In the genomic region with DNA sequence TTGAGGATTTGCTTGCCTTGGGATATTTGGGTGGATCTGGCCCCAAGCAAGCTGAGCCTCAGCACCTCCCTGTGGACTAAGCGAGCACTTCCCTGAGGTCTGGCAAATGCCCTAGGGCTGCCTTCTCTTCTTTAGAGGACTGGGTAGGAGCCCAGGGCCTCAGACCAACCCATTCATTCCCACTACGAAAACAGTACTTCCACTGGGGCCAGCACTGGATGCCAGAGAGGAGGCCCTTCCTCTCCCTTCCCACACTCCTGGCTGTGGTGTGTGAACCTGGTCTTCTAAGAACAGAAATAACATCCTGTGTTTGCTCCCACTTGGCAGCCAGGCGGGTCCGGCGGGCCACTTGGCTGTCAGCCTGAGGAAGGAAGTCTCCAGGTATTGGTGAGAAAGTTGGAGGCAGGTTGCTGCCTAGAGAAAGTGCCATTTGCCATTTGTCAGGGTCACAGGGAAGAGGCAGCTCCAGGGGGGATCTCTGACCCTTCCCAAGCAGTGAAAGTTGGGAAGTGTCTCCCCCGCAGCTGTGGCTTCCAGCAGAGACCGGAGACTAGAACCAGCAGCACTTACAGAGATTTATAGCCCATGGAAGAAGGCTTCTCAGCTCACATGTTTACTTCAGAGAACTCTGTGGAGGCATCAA, we compare ENCODE assay signal across 9 cellular contexts.
A peak's percentile ranks its signal among the peaks of the same experiment; 100 is the strongest.
DNase-seq lines count a peak whose midpoint lies in the region; ATAC-seq and TF ChIP-seq lines count a peak whose summit lies in the region.
"Had no signal": no experiment of that assay in that cellular context is flagged by ENCODE, and none has a peak within 500 bp of the region (broad histone marks: within the 10 kb centered on the region; RNA-seq: fewer than 3 reads in every experiment).

No MANE protein-coding gene starts in this region.

- ATAC-seq in body of pancreas (no peak), GM21576 (IDR thresholded peaks at IDR 0.05; ENCODE audit: unreplicated experiment) (no peak), GM18873 (IDR thresholded peaks at IDR 0.05; ENCODE audit: low FRiP score, unreplicated experiment) (no peak)
- no peak for ATAC-seq in stimulated activated naive CD8-positive, alpha-beta T cell treated with anti-CD3 and anti-CD28 coated beads, Interleukin-15, Interleukin-2, amounts not matched to agents 100 U/mL and 50 U/mL, for 24 hours

- H3K27ac ChIP-seq in HUES64 (ENCODE audit: low read depth, low read length) (peak overlapping the region; percentile 3; the same call in 1 of the 2 replicates), body of pancreas (no peak overlapping the region), subcutaneous abdominal adipose tissue (ENCODE audit: low read depth, low read length) (peak overlapping the region; percentile 64)

- TF ChIP-seq CTCF in body of pancreas (IDR thresholded peaks at IDR 0.05) = peak in 2 of 7 experiments; percentile 1 to 35

- H3K4me3 ChIP-seq in HUES64 (ENCODE audit: low read length) (no peak overlapping the region), body of pancreas (no peak overlapping the region), subcutaneous abdominal adipose tissue (ENCODE audit: low read depth in 1 of 5, low read length in 5 of 5) (peak overlapping the region in 1 of 5 donors; percentile 4)

- H3K9me3 ChIP-seq in HUES64 (ENCODE audit: insufficient read depth, low read depth, low read length) (no peaks in the 10 kb centered on the region), body of pancreas (no peaks in the 10 kb centered on the region), subcutaneous abdominal adipose tissue (ENCODE audit: control insufficient read depth in 5 of 5, low read length in 5 of 5) (no peaks in the 10 kb centered on the region)

- H3K36me3 ChIP-seq in HUES64 (ENCODE audit: insufficient read depth, low read length) (no peaks in the 10 kb centered on the region), body of pancreas (replicated peaks in 1 of 2; ENCODE audit: insufficient read depth in 1 of 2, low read depth in 2 of 2) (no peaks in the 10 kb centered on the region), subcutaneous abdominal adipose tissue (ENCODE audit: control insufficient read depth in 5 of 5, insufficient read depth in 5 of 5, low read length in 5 of 5) (no peaks in the 10 kb centered on the region)

- intact Hi-C loops in body of pancreas (cut with DNase I) = no loop called here

- TF ChIP-seq POLR2A in body of pancreas (IDR thresholded peaks at IDR 0.05) = no peak

- DNase-seq in body of pancreas (peak in 3 of 4 donors; percentile 25 to 82 (median 63)), hepatic stellate cell (ENCODE audit: low spot score) (peak; percentile 13), T1000 (lab: John Stamatoyannopoulos, UW) (no peak)
- no peak for DNase-seq in stimulated activated naive CD8-positive, alpha-beta T cell treated with anti-CD3 and anti-CD28 coated beads, Interleukin-15, Interleukin-2, amounts not matched to agents 100 U/mL and 50 U/mL, for 24 hours
- DNase-seq: cortex of kidney had no signal

- peaks cover 14% of the 10 kb centered on the region for H3K4me1 ChIP-seq in HUES64 (ENCODE audit: insufficient read depth, low read length)
- H3K4me1 ChIP-seq in body of pancreas = no peaks in the 10 kb centered on the region
- peaks cover 0 to 38% (median 5%) of the 10 kb centered on the region in 5 donors for H3K4me1 ChIP-seq in subcutaneous abdominal adipose tissue (ENCODE audit: control insufficient read depth in 5 of 5, insufficient read depth in 5 of 5, low read length in 5 of 5)

- no peaks in the 10 kb centered on the region for H3K27me3 ChIP-seq in HUES64 (ENCODE audit: insufficient read depth, low read length)
- no peaks in the 10 kb centered on the region for H3K27me3 ChIP-seq in body of pancreas
- H3K27me3 ChIP-seq in subcutaneous abdominal adipose tissue (ENCODE audit: control insufficient read depth in 5 of 5, insufficient read depth in 4 of 5, low read length in 5 of 5) = peaks cover 0 to 5% (median 0%) of the 10 kb centered on the region in 5 donors

- WGBS in HUES64 = 59% methylated on average over 7 of the region's 7 CpGs
- WGBS in body of pancreas, 2 donors = 33 to 58% methylated on average over 7 of the region's 7 CpGs

- H3K9ac ChIP-seq in HUES64 (ENCODE audit: low read depth, low read length) (no peak overlapping the region), subcutaneous abdominal adipose tissue (ENCODE audit: low read length in 5 of 5) (no peak overlapping the region)

Comparison
In these comparisons a context has a peak if more than half of its experiments do, and no peak if none do; other contexts are left out.
1. H3K27ac ChIP-seq: peak in HUES64 (single experiment) and subcutaneous abdominal adipose tissue (single experiment); none in body of pancreas (0 of 4).
2. DNase-seq: peak in body of pancreas (3 of 4) and hepatic stellate cell (single experiment); none in T1000 (single experiment) and stimulated activated naive CD8-positive, alpha-beta T cell treated with anti-CD3 and anti-CD28 coated beads, Interleukin-15, Interleukin-2, amounts not matched to agents 100 U/mL and 50 U/mL, for 24 hours (single experiment).